ENCODE assay signal across 8 cellular contexts in genomic region chr12:12719496-12719895, GRCh38. TPM values are rescaled to one million over a fixed set of nuclear protein-coding genes. Genes with fewer than 3 reads are reported as not detected.
DNase-seq lines count a peak whose midpoint lies in the region; ATAC-seq and TF ChIP-seq lines count a peak whose summit lies in the region.

No MANE protein-coding gene starts in this region.

- no peak for TF ChIP-seq POLR2A in heart left ventricle (IDR thresholded peaks at IDR 0.05)

- intact Hi-C loops in heart left ventricle (cut with DNase I), result loop anchor here in 6 of 10 donors (5.0 to 10.0 kb wide), 5 partner anchors 68 to 212 kb away; partner anchors contain the start of genes DUSP16 (in 5 of the 6), APOLD1 (in 3 of the 6) and CREBL2 (in 1 of the 6)
- intact Hi-C loops in cardiac septum (cut with DNase I), result loop anchor here (5.0 kb wide), 1 partner anchor 107 kb away; the partner anchor contains the start of gene CREBL2

- H3K9me3 ChIP-seq in heart left ventricle, result no peaks in the 10 kb centered on the region

- H3K36me3 Mint-ChIP-seq in progenitor cell of endocrine pancreas (ENCODE audit: insufficient read depth), result peaks cover 22% of the 10 kb centered on the region

- H3K27ac ChIP-seq in heart left ventricle (peak overlapping the region; percentile 96 to 100 (median 100)), epithelial cell of prostate (peak overlapping the region; percentile 97)

- DNase-seq in heart left ventricle (no peak), cardiac septum (ENCODE audit: low spot score) (no peak), SIG-M5 treated with dmso at 0.1 percent for 504 hours (lab: John Stamatoyannopoulos, UW; ENCODE audit: unreplicated experiment) (peak; percentile 86), epithelial cell of prostate (ENCODE audit: low read depth, low spot score) (no peak), progenitor cell of endocrine pancreas (ENCODE audit: low spot score, unreplicated experiment) (no peak)
- no peak for DNase-seq in activated CD4-positive, alpha-beta T cell treated with anti-CD3 and anti-CD28 coated beads for 48 hours

- H3K27me3 ChIP-seq in heart left ventricle, result no peaks in the 10 kb centered on the region

- H3K27ac Mint-ChIP-seq in progenitor cell of endocrine pancreas, result no peak overlapping the region

- 8 to 11% (median 10%) methylated on average over 3 of the region's 3 CpGs for WGBS in heart left ventricle, 4 donors

- peaks cover 0 to 66% (median 53%) of the 10 kb centered on the region in 12 donors for H3K4me1 ChIP-seq in heart left ventricle

- H3K27me3 Mint-ChIP-seq in progenitor cell of endocrine pancreas, result peaks cover 31% of the 10 kb centered on the region

- TF ChIP-seq CTCF in heart left ventricle (IDR thresholded peaks at IDR 0.05) (no peak), progenitor cell of endocrine pancreas (IDR thresholded peaks at IDR 0.05; ENCODE audit: unreplicated experiment) (no peak)

- peaks cover 0 to 37% (median 30%) of the 10 kb centered on the region in 9 donors for H3K36me3 ChIP-seq in heart left ventricle

- H3K4me1 Mint-ChIP-seq in progenitor cell of endocrine pancreas (ENCODE audit: low read depth), result peaks cover 35% of the 10 kb centered on the region

- no peak for ATAC-seq in heart left ventricle
- no peak for ATAC-seq in HG02885 (IDR thresholded peaks at IDR 0.05; ENCODE audit: poor library complexity, unreplicated experiment)
- no peak for ATAC-seq in GM21390 (IDR thresholded peaks at IDR 0.05; ENCODE audit: unreplicated experiment)

- peak overlapping the region; percentile 94 for H3K4me3 Mint-ChIP-seq in progenitor cell of endocrine pancreas (ENCODE audit: low read depth)

- H3K9me3 Mint-ChIP-seq in progenitor cell of endocrine pancreas (ENCODE audit: low read depth), result no peaks in the 10 kb centered on the region

- peak overlapping the region; percentile 77 to 96 (median 92) for H3K4me3 ChIP-seq in heart left ventricle

RNA-seq across cellular contexts. Expression of gene CDKN1B, which starts 2.3 kb away (rescaled TPM):
- total RNA-seq in heart left ventricle (10 to 100 TPM; 25.8 to 44.9 (median 35.1) TPM), cardiac septum (29.5 TPM), progenitor cell of endocrine pancreas (36.7 and 40.8 TPM in 2 replicates)
- 10 to 100 TPM; 19.0 to 27.4 TPM for polyA plus RNA-seq in heart left ventricle

RNA-seq across cellular contexts. Expression of gene GPR19, which starts 23.5 kb away (rescaled TPM):
- under 1 TPM in 1 of 9 donors, not detected in 8; 0.61 TPM for total RNA-seq in heart left ventricle
- polyA plus RNA-seq in heart left ventricle, result under 1 TPM in 1 of 2 donors, not detected in 1; 0.04 TPM
- not detected for total RNA-seq in cardiac septum
- 1.2 and 2.0 TPM in 2 replicates for total RNA-seq in progenitor cell of endocrine pancreas
